15 cellular contexts compared by ENCODE assay signal in the genomic region with DNA sequence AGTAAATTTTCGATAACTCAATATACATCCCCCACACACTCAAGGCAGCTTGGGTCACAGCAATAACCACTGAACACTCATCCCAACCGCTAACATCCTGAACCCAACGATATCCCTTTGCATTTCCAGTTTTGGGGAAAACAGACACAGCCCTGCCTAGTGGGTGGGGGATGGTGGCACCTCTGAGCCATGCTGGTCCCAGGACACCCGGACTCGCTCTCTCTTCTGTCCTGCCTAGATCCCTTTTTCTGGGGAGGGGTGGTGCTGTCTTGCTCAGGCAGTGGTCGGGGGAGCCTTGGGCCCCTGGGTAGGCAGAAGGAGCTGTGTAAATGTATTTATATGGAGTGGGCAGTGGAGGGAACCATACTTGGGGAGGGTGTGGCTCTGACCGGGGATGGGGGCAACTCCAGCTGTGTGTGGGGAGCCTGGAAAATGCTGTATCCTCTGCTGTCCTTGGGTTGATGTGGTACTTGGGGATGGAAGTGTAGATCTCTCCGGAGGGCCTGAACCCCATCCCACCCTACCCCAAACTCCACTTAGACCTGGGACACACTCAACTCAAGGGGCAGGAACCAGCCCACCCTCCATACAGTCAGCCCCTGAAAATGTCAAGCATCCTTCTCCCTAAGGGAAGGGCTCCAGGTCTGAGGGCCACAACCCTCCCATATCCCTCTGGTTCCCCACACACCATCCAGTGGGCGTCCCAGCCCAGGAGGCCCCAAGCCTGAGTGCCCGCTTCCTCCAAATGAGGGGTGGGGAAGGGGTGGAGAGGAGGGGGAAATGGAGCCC. TPM values are rescaled to one million over a fixed set of nuclear protein-coding genes. Genes with fewer than 3 reads are reported as not detected.
DNase-seq lines count a peak whose midpoint lies in the region; ATAC-seq, FAIRE-seq and TF ChIP-seq lines count a peak whose summit lies in the region.
"Had no signal": no experiment of that assay in that cellular context is flagged by ENCODE, and none has a peak within 500 bp of the region (broad histone marks: within the 10 kb centered on the region; RNA-seq: fewer than 3 reads in every experiment).

No MANE protein-coding gene starts in this region.

- POLR2A ChIA-PET in CD4-positive, alpha-beta T cell (lab: Charles Lee) = no interaction called here
- POLR2A ChIA-PET in HEK293 (lab: Yijun Ruan, JAX) (no interaction called here), H1 (lab: Charles Lee; ENCODE audit: partially characterized antibody) (no interaction called here)

- 75% methylated on average over 9 of the region's 10 CpGs; no CpG with 5 or more reads in 1 of the 2 experiments for WGBS in H1 (ENCODE audit: extremely low coverage in 1 of 2, insufficient coverage in 1 of 2, insufficient read length in 1 of 2, insufficient replicate concordance in 2 of 2, low coverage in 1 of 2, low lambda C conversion rate in 2 of 2, missing lambda C conversion rate in 1 of 2), 2 experiments

- peak overlapping the region; percentile 71 to 88 for H3K4me2 ChIP-seq in H1 (ENCODE audit: insufficient read depth in 1 of 2, low read depth in 2 of 2, low read length in 2 of 2)

- no peaks in the 10 kb centered on the region for H3K36me3 Mint-ChIP-seq in CD4-positive, alpha-beta T cell (ENCODE audit: low read depth)
- no peaks in the 10 kb centered on the region for H3K36me3 Mint-ChIP-seq in nephron (ENCODE audit: low read depth)

- H3K79me1 ChIP-seq in H1 (ENCODE audit: low read depth, low read length) = no peaks in the 10 kb centered on the region

- no peak overlapping the region for H3K56ac ChIP-seq in H1 (replicated peaks; ENCODE audit: insufficient read length, low read depth, low read length)

- no peak overlapping the region for H4K8ac ChIP-seq in H1 (ENCODE audit: extremely low read depth, insufficient read depth, low read length)

- H3K4me3 ChIP-seq in HEK293 (ENCODE audit: low read depth, low read length) (no peak overlapping the region), H1 (ENCODE audit: extremely low read depth in 1 of 4, insufficient read depth in 2 of 4, low read depth in 3 of 4, low read length in 4 of 4) (peak overlapping the region in 2 of 4 experiments; percentile 28 to 66; a peak in 4 of 8 replicates), SJCRH30 (no peak overlapping the region)
- H3K4me3 ChIP-seq: lung had no signal

- no peak overlapping the region for H2AFZ ChIP-seq in H1 (ENCODE audit: low read length)

- CTCF ChIA-PET in CD4-positive, alpha-beta T cell (lab: Charles Lee) = no interaction called here
- CTCF ChIA-PET in HEK293 (lab: Yijun Ruan, JAX) = interaction anchor here (0.6 kb wide), 1 partner anchor 165 kb away, joined by 3 read pairs; no protein-coding TSS in a partner anchor
- CTCF ChIA-PET in H1 (lab: Charles Lee; ENCODE audit: partially characterized antibody) = interaction anchor here (1.4 to 2.3 kb wide), 2 partner anchors 11 to 40 kb away, joined by 3 to 8 read pairs; no protein-coding TSS in a partner anchor

- DNase-seq in CD4-positive, alpha-beta T cell = no peak
- DNase-seq in H1 (ENCODE audit: low read depth in 1 of 2, low spot score in 2 of 2) (no peak), NAMALWA (ENCODE audit: low spot score) (no peak), SJCRH30 (no peak), kidney glomerular epithelial cell (lab: John Stamatoyannopoulos, UW) (no peak)
- DNase-seq: aorta, NCI-H2227 treated with DMSO at 0.1 percent for 48 hours, PC-3 had no signal

- no peak overlapping the region for H2BK20ac ChIP-seq in H1 (ENCODE audit: low read length)

- no peaks in the 10 kb centered on the region for H3K4me1 ChIP-seq in HEK293 (ENCODE audit: control insufficient read depth, insufficient read depth, low read length)
- H3K4me1 ChIP-seq in H1 (replicated peaks in 1 of 4; ENCODE audit: control insufficient read depth in 3 of 4, insufficient read depth in 4 of 4, low read length in 3 of 4) = peaks cover 4 to 39% (median 29%) of the 10 kb centered on the region in 4 experiments
- peaks cover 6% of the 10 kb centered on the region; the same call in 1 of the 2 replicates for H3K4me1 ChIP-seq in SJCRH30

- H3K27ac Mint-ChIP-seq in CD4-positive, alpha-beta T cell = no peak overlapping the region
- peak overlapping the region in 2 of 3 experiments; percentile 70 to 72 for H3K27ac Mint-ChIP-seq in nephron

- no peak overlapping the region for H3K14ac ChIP-seq in H1 (ENCODE audit: insufficient read length)

- no peak overlapping the region for H3K9ac ChIP-seq in H1 (replicated peaks in 1 of 4; ENCODE audit: extremely low read depth in 1 of 4, low read depth in 3 of 4, low read length in 3 of 4)

- 0 out of 2 replicates have a peak overlapping the region, but pooled peaks have one; percentile 78 for H3K18ac ChIP-seq in H1 (ENCODE audit: extremely low read depth, low read length)

- TF ChIP-seq RAD21 in H1 (IDR thresholded peaks at IDR 0.05 in 1 of 2, conservative IDR thresholded peaks at IDR 0.05 in 1 of 2; ENCODE audit: low read depth in 2 of 2, low read length in 2 of 2) = no peak

- no peak overlapping the region for H3K4ac ChIP-seq in H1 (replicated peaks; ENCODE audit: insufficient read length, low read depth, low read length)

- no peak for TF ChIP-seq POLR2A in H1 (IDR thresholded peaks at IDR 0.05; ENCODE audit: control extremely low read depth in 1 of 2, low read depth in 2 of 2, low read length in 2 of 2)

- peaks cover 8% of the 10 kb centered on the region for H3K27me3 ChIP-seq in CD4-positive, alpha-beta T cell (ENCODE audit: control insufficient read depth, insufficient read depth, low read length)
- peaks cover 12 to 56% (median 44%) of the 10 kb centered on the region in 4 experiments for H3K27me3 ChIP-seq in H1 (replicated peaks in 1 of 4; ENCODE audit: control insufficient read depth in 3 of 4, extremely low read depth in 1 of 4, insufficient read depth in 3 of 4, low read length in 3 of 4)
- no peaks in the 10 kb centered on the region for H3K27me3 ChIP-seq in SJCRH30

- TF ChIP-seq EP300 in H1 (IDR thresholded peaks at IDR 0.05; ENCODE audit: borderline replicate concordance in 1 of 2, low read depth in 2 of 2, low read length in 2 of 2) = no peak

- no peak overlapping the region for H2BK120ac ChIP-seq in H1 (replicated peaks; ENCODE audit: low read depth, low read length)

- H3K27ac ChIP-seq in CD4-positive, alpha-beta T cell (ENCODE audit: low read depth, low read length) = no peak overlapping the region
- H3K27ac ChIP-seq in HEK293 (ENCODE audit: extremely low read depth, low read depth, low read length) (no peak overlapping the region), H1 (ENCODE audit: low read depth, low read length) (no peak overlapping the region), SJCRH30 (no peak overlapping the region)

- peaks cover 14% of the 10 kb centered on the region for H3K23me2 ChIP-seq in H1 (ENCODE audit: low read depth, low read length)

- H3K79me2 ChIP-seq in H1 (ENCODE audit: control insufficient read depth in 1 of 2, insufficient read depth in 2 of 2, low read length in 2 of 2) = no peaks in the 10 kb centered on the region

- no peak overlapping the region for H4K5ac ChIP-seq in H1 (ENCODE audit: insufficient read length, low read depth, low read length)

- H3K23ac ChIP-seq in H1 (ENCODE audit: insufficient read length) = no peak overlapping the region

- ATAC-seq in CD4-positive, alpha-beta T cell (ENCODE audit: poor library complexity) = no peak
- ATAC-seq in GM21390 (IDR thresholded peaks at IDR 0.05; ENCODE audit: unreplicated experiment) = no peak
- ATAC-seq: PC-3 had no signal

- peak overlapping the region; percentile 84 for H3K4me3 Mint-ChIP-seq in CD4-positive, alpha-beta T cell
- peak overlapping the region; percentile 71 to 79 (median 77) for H3K4me3 Mint-ChIP-seq in nephron

- peak overlapping the region; percentile 34 for H4K91ac ChIP-seq in H1 (replicated peaks; ENCODE audit: insufficient read length, low read length)

- no peaks in the 10 kb centered on the region for H3K9me3 ChIP-seq in CD4-positive, alpha-beta T cell (ENCODE audit: control insufficient read depth, low read length)
- H3K9me3 ChIP-seq in HEK293 (ENCODE audit: control insufficient read depth, insufficient read depth, low read depth, low read length) = no peaks in the 10 kb centered on the region
- no peaks in the 10 kb centered on the region for H3K9me3 ChIP-seq in H1 (ENCODE audit: insufficient read depth in 2 of 2, low read depth in 1 of 2, low read length in 1 of 2)
- no peaks in the 10 kb centered on the region for H3K9me3 ChIP-seq in SJCRH30 (replicated peaks)

- peaks cover 14% of the 10 kb centered on the region for H3K4me1 Mint-ChIP-seq in CD4-positive, alpha-beta T cell (ENCODE audit: low read depth)
- peaks cover 36% of the 10 kb centered on the region for H3K4me1 Mint-ChIP-seq in nephron

- H2BK12ac ChIP-seq in H1 (ENCODE audit: low read depth, low read length) = peak overlapping the region; percentile 87; the same call in 1 of the 2 replicates

- H2BK5ac ChIP-seq in H1 (ENCODE audit: low read depth, low read length) = no peak overlapping the region

- no peak for TF ChIP-seq CTCF in CD4-positive, alpha-beta T cell (IDR thresholded peaks at IDR 0.05)
- TF ChIP-seq CTCF in HEK293 (tag by site-specific recombination; IDR thresholded peaks at IDR 0.05) = no peak
- no peak for TF ChIP-seq CTCF in H1 (IDR thresholded peaks at IDR 0.05; ENCODE audit: control extremely low read depth in 1 of 3, insufficient read depth in 1 of 3, low read depth in 1 of 3, low read length in 3 of 3)
- TF ChIP-seq CTCF in nephron (IDR thresholded peaks at IDR 0.05; ENCODE audit: unreplicated experiment in 3 of 3) = no peak

- H3K36me3 ChIP-seq in HEK293 (ENCODE audit: control insufficient read depth in 2 of 2, insufficient read depth in 1 of 2, low read length in 2 of 2) = no peaks in the 10 kb centered on the region
- H3K36me3 ChIP-seq in H1 (ENCODE audit: control insufficient read depth in 2 of 4, insufficient read depth in 4 of 4, low read length in 3 of 4) = no peaks in the 10 kb centered on the region
- no peaks in the 10 kb centered on the region for H3K36me3 ChIP-seq in SJCRH30

- no peak overlapping the region; the same call in 1 of the 2 replicates for H2BK15ac ChIP-seq in H1 (ENCODE audit: low read length)

- H3K9me3 Mint-ChIP-seq in CD4-positive, alpha-beta T cell = no peaks in the 10 kb centered on the region
- no peaks in the 10 kb centered on the region for H3K9me3 Mint-ChIP-seq in nephron

- FAIRE-seq in H1 (lab: Jason Lieb, UNC) = no peak
- FAIRE-seq: endometrium had no signal

- H2AK5ac ChIP-seq in H1 (ENCODE audit: low read depth, low read length) = no peak overlapping the region

- peaks cover 30% of the 10 kb centered on the region for H3K27me3 Mint-ChIP-seq in CD4-positive, alpha-beta T cell
- H3K27me3 Mint-ChIP-seq in nephron (ENCODE audit: low read depth) = peaks cover 67% of the 10 kb centered on the region

- no peaks in the 10 kb centered on the region for H4K20me1 ChIP-seq in H1 (replicated peaks in 1 of 2; ENCODE audit: control insufficient read depth in 1 of 2, insufficient read depth in 2 of 2, low read length in 2 of 2)

- intact Hi-C loops in CD4-positive, alpha-beta T cell (cut with DNase I, micrococcal nuclease) = no loop called here

RNA-seq across cellular contexts. Expression of a gene that starts 23.7 kb away (rescaled TPM):
- total RNA-seq in CD4-positive, alpha-beta T cell = not detected
- total RNA-seq in H1 (2021; fragmentation: NEBNext Ultra II Directional; extraction: Animal tissue kit (Norgen Biotek cat#: 25700)) = not detected in 2 replicates
- not detected in 2 replicates for polyA plus RNA-seq in H1 (2011; rRNA removed)
- polyA plus RNA-seq in H1 (2011; cell fraction: cytosol; rRNA removed) = not detected
- not detected for polyA plus RNA-seq in H1 (2011; cell fraction: nucleus; rRNA removed)
- 0.13 to 0.58 TPM (median 0.47 TPM) in 3 of 4 replicates, not detected in the other for polyA plus RNA-seq in H1 (2012, experiment 1 of 2)
- polyA plus RNA-seq in H1 (2012, experiment 2 of 2) = 0.22 TPM
- not detected for polyA plus RNA-seq in H1 (2013, experiment 1 of 2)
- polyA plus RNA-seq in H1 (2013, experiment 2 of 2) = not detected
- polyA minus RNA-seq in H1 (2011; rRNA and poly(A)+ RNA removed) = not detected in 2 replicates
- not detected for polyA minus RNA-seq in H1 (2011; cell fraction: cytosol; rRNA and poly(A)+ RNA removed)
- polyA minus RNA-seq in H1 (2011; cell fraction: nucleus; rRNA and poly(A)+ RNA removed) = not detected
- not detected in 2 replicates for total RNA-seq in SJCRH30 (2014; rRNA removed; shearing (Covaris generic))
- total RNA-seq: activated CD8-positive, alpha-beta memory T cell treated with anti-CD3 and anti-CD28 coated beads for 36 hours; aorta; lung; PC-3; subcutaneous adipose tissue had no signal
- polyA plus RNA-seq: aorta, lung had no signal

RNA-seq across cellular contexts. Expression of a gene that starts 31.0 kb away (rescaled TPM):
- not detected for total RNA-seq in CD4-positive, alpha-beta T cell
- 1.5 and 1.6 TPM in 2 replicates for total RNA-seq in H1 (2021; fragmentation: NEBNext Ultra II Directional; extraction: Animal tissue kit (Norgen Biotek cat#: 25700))
- polyA plus RNA-seq in H1 (2011; rRNA removed) = 0.53 and 0.63 TPM in 2 replicates
- polyA plus RNA-seq in H1 (2011; cell fraction: cytosol; rRNA removed) = 0.70 TPM
- polyA plus RNA-seq in H1 (2011; cell fraction: nucleus; rRNA removed) = 1.9 TPM
- 0.68 to 1.1 TPM (median 0.97 TPM) in 4 replicates for polyA plus RNA-seq in H1 (2012, experiment 1 of 2)
- polyA plus RNA-seq in H1 (2012, experiment 2 of 2) = 0.50 TPM
- polyA plus RNA-seq in H1 (2013, experiment 1 of 2) = 0.26 TPM
- polyA plus RNA-seq in H1 (2013, experiment 2 of 2) = 0.22 TPM
- 0.60 and 0.76 TPM in 2 replicates for polyA minus RNA-seq in H1 (2011; rRNA and poly(A)+ RNA removed)
- polyA minus RNA-seq in H1 (2011; cell fraction: cytosol; rRNA and poly(A)+ RNA removed) = 0.66 TPM
- 1.1 TPM for polyA minus RNA-seq in H1 (2011; cell fraction: nucleus; rRNA and poly(A)+ RNA removed)
- not detected in 2 replicates for total RNA-seq in SJCRH30 (2014; rRNA removed; shearing (Covaris generic))
- total RNA-seq: PC-3, subcutaneous adipose tissue had no signal
- polyA plus RNA-seq: aorta had no signal

RNA-seq across cellular contexts. Expression of a gene that starts 34.3 kb away (rescaled TPM):
- total RNA-seq in CD4-positive, alpha-beta T cell = 1 to 10 TPM; 1.8 to 2.0 TPM
- total RNA-seq in H1 (2021; fragmentation: NEBNext Ultra II Directional; extraction: Animal tissue kit (Norgen Biotek cat#: 25700)) = 37.6 and 46.3 TPM in 2 replicates
- polyA plus RNA-seq in H1 (2011; rRNA removed) = 34.0 and 38.7 TPM in 2 replicates
- polyA plus RNA-seq in H1 (2011; cell fraction: cytosol; rRNA removed) = 46.8 TPM
- 124 TPM for polyA plus RNA-seq in H1 (2011; cell fraction: nucleus; rRNA removed)
- polyA plus RNA-seq in H1 (2012, experiment 1 of 2) = 39.4 to 44.3 TPM (median 42.3 TPM) in 4 replicates
- 30.4 TPM for polyA plus RNA-seq in H1 (2012, experiment 2 of 2)
- 40.4 TPM for polyA plus RNA-seq in H1 (2013, experiment 1 of 2)
- polyA plus RNA-seq in H1 (2013, experiment 2 of 2) = 36.5 TPM
- 22.8 and 23.5 TPM in 2 replicates for polyA minus RNA-seq in H1 (2011; rRNA and poly(A)+ RNA removed)
- polyA minus RNA-seq in H1 (2011; cell fraction: cytosol; rRNA and poly(A)+ RNA removed) = 17.9 TPM
- polyA minus RNA-seq in H1 (2011; cell fraction: nucleus; rRNA and poly(A)+ RNA removed) = 22.5 TPM
- not detected in 2 replicates for total RNA-seq in SJCRH30 (2014; rRNA removed; shearing (Covaris generic))

RNA-seq across cellular contexts. Expression of a gene that starts 45.0 kb away (rescaled TPM):
- 10 to 100 TPM; 27.3 to 30.6 TPM for total RNA-seq in CD4-positive, alpha-beta T cell
- 33.9 and 37.2 TPM in 2 replicates for total RNA-seq in H1 (2021; fragmentation: NEBNext Ultra II Directional; extraction: Animal tissue kit (Norgen Biotek cat#: 25700))
- 134 and 168 TPM in 2 replicates for polyA plus RNA-seq in H1 (2011; rRNA removed)
- 125 TPM for polyA plus RNA-seq in H1 (2011; cell fraction: cytosol; rRNA removed)
- polyA plus RNA-seq in H1 (2011; cell fraction: nucleus; rRNA removed) = 70.6 TPM
- polyA plus RNA-seq in H1 (2012, experiment 1 of 2) = 48.8 to 75.5 TPM (median 71.2 TPM) in 4 replicates
- polyA plus RNA-seq in H1 (2012, experiment 2 of 2) = 54.9 TPM
- 53.9 TPM for polyA plus RNA-seq in H1 (2013, experiment 1 of 2)
- 54.5 TPM for polyA plus RNA-seq in H1 (2013, experiment 2 of 2)
- 7.8 and 8.3 TPM in 2 replicates for polyA minus RNA-seq in H1 (2011; rRNA and poly(A)+ RNA removed)
- 11.4 TPM for polyA minus RNA-seq in H1 (2011; cell fraction: cytosol; rRNA and poly(A)+ RNA removed)
- polyA minus RNA-seq in H1 (2011; cell fraction: nucleus; rRNA and poly(A)+ RNA removed) = 24.6 TPM
- total RNA-seq in SJCRH30 (2014; rRNA removed; shearing (Covaris generic)) = 23.8 and 31.4 TPM in 2 replicates

Comparison
In these comparisons a context has a peak if more than half of its experiments do, and no peak if none do; other contexts are left out.
1. RNA of a gene that starts 34.3 kb away (total RNA-seq): 37.6 to 46.3 TPM in H1; 1.8 to 2.0 TPM in CD4-positive, alpha-beta T cell and not detected in SJCRH30; every median in the first group is over 10 times any median in the second.